8 cellular contexts compared by ENCODE assay signal in genomic region chr6:42453027-42453648, GRCh38. TPM values are rescaled to one million over a fixed set of nuclear protein-coding genes. Genes with fewer than 3 reads are reported as not detected.
A peak's percentile ranks its signal among the peaks of the same experiment; 100 is the strongest.
DNase-seq lines count a peak whose midpoint lies in the region; ATAC-seq and TF ChIP-seq lines count a peak whose summit lies in the region.

No MANE protein-coding gene starts in this region.

- H3K27ac Mint-ChIP-seq in CD14-positive monocyte (peak overlapping the region in 2 of 7 donors; percentile 8 to 13), natural killer cell (peak overlapping the region; percentile 57 to 96)
- peak overlapping the region; percentile 76 to 87 for H3K27ac Mint-ChIP-seq in stimulated activated naive CD8-positive, alpha-beta T cell treated with anti-CD3 and anti-CD28 coated beads, Interleukin-15, amount 100 ng/mL, for 72 hours

- peak overlapping the region; percentile 90 for H3K9ac ChIP-seq in PC-3 (ENCODE audit: low read length)
- H3K9ac ChIP-seq in fibroblast of lung (ENCODE audit: insufficient read depth, low read length) = peak overlapping the region; percentile 62

- peaks cover 11 to 19% (median 14%) of the 10 kb centered on the region in 3 donors for H3K27me3 Mint-ChIP-seq in CD14-positive monocyte (ENCODE audit: low read depth in 3 of 3)
- no peaks in the 10 kb centered on the region for H3K27me3 Mint-ChIP-seq in natural killer cell (ENCODE audit: low read depth in 2 of 2)
- peaks cover 15% of the 10 kb centered on the region for H3K27me3 Mint-ChIP-seq in stimulated activated naive CD8-positive, alpha-beta T cell treated with anti-CD3 and anti-CD28 coated beads, Interleukin-15, amount 100 ng/mL, for 72 hours

- H3K4me3 Mint-ChIP-seq in CD14-positive monocyte (peak overlapping the region; percentile 98 to 100), natural killer cell (peak overlapping the region; percentile 99)
- peak overlapping the region; percentile 91 to 99 for H3K4me3 Mint-ChIP-seq in stimulated activated naive CD8-positive, alpha-beta T cell treated with anti-CD3 and anti-CD28 coated beads, Interleukin-15, amount 100 ng/mL, for 72 hours

- H3K4me1 Mint-ChIP-seq in CD14-positive monocyte = peaks cover 38% of the 10 kb centered on the region
- peaks cover 38 to 45% of the 10 kb centered on the region in 2 donors for H3K4me1 Mint-ChIP-seq in natural killer cell
- H3K4me1 Mint-ChIP-seq in stimulated activated naive CD8-positive, alpha-beta T cell treated with anti-CD3 and anti-CD28 coated beads, Interleukin-15, amount 100 ng/mL, for 72 hours = peaks cover 39% of the 10 kb centered on the region

- intact Hi-C loops in CD14-positive monocyte (cut with micrococcal nuclease) = loop anchor here (5.0 to 10.0 kb wide), 5 partner anchors 36 to 94 kb away; no protein-coding TSS in a partner anchor
- intact Hi-C loops in PC-3 (cut with micrococcal nuclease) = loop anchor here (5.0 kb wide), 2 partner anchors 51 to 94 kb away; no protein-coding TSS in a partner anchor
- intact Hi-C loops in natural killer cell (cut with micrococcal nuclease) = loop anchor here (1.0 kb wide), 1 partner anchor 18 kb away; no protein-coding TSS in a partner anchor

- TF ChIP-seq CTCF in CD14-positive monocyte (IDR thresholded peaks at IDR 0.05) (no peak), PC-3 (conservative IDR thresholded peaks at IDR 0.05; ENCODE audit: low read depth, low read length) (no peak), fibroblast of lung (conservative IDR thresholded peaks at IDR 0.05 in 1 of 2, IDR thresholded peaks at IDR 0.05 in 1 of 2; ENCODE audit: low read depth in 1 of 2, low read length in 2 of 2) (no peak), natural killer cell (IDR thresholded peaks at IDR 0.05) (no peak)

- peaks cover 38% of the 10 kb centered on the region for H3K79me2 ChIP-seq in PC-3 (ENCODE audit: low read length)
- H3K79me2 ChIP-seq in fibroblast of lung (ENCODE audit: control insufficient read depth, insufficient read depth, low read length) = peaks cover 32% of the 10 kb centered on the region

- CTCF ChIA-PET in PC-3 (lab: Charles Lee) = interaction anchor here (0.6 to 1.2 kb wide), 3 partner anchors 9 to 158 kb away, joined by 4 to 8 read pairs (median 6); no protein-coding TSS in a partner anchor

- DNase-seq in CD14-positive monocyte (ENCODE audit: low spot score) (peak; percentile 55), PC-3 (peak; percentile 86), fibroblast of lung (ENCODE audit: low read depth in 2 of 2) (peak; percentile 92 to 94), natural killer cell (peak; percentile 53)
- DNase-seq in activated T-helper 1 cell treated with anti-CD3 and anti-CD28 coated beads, Interleukin-2, amount 50 U/mL, for 16 hours (ENCODE audit: low read depth in 1 of 2, low spot score in 1 of 2) = peak; percentile 48 to 64
- peak; percentile 64 to 77 for DNase-seq in stimulated activated naive CD8-positive, alpha-beta T cell treated with anti-CD3 and anti-CD28 coated beads, Interleukin-15, amount 100 ng/mL, for 72 hours

- H4K20me1 ChIP-seq in PC-3 (ENCODE audit: low read length) (peaks cover 10% of the 10 kb centered on the region), fibroblast of lung (ENCODE audit: control insufficient read depth, extremely low read depth, insufficient read depth, low read length) (no peaks in the 10 kb centered on the region)

- H3K36me3 Mint-ChIP-seq in CD14-positive monocyte = peaks cover 0 to under 1% of the 10 kb centered on the region in 2 donors
- H3K36me3 Mint-ChIP-seq in natural killer cell = no peaks in the 10 kb centered on the region

- no peak for TF ChIP-seq RAD21 in Ishikawa (IDR thresholded peaks at IDR 0.05; ENCODE audit: low read depth)

- H3K4me3 ChIP-seq in PC-3 (ENCODE audit: low read length) = peak overlapping the region; percentile 71
- peak overlapping the region; percentile 74 to 80 (median 76) for H3K4me3 ChIP-seq in fibroblast of lung (replicated peaks in 1 of 4; ENCODE audit: control extremely low read depth in 1 of 4, insufficient read depth in 1 of 4, low read depth in 3 of 4, low read length in 4 of 4)

- no peaks in the 10 kb centered on the region for H3K9me3 ChIP-seq in PC-3 (ENCODE audit: low read length)
- H3K9me3 ChIP-seq in fibroblast of lung (ENCODE audit: control insufficient read depth, insufficient read depth, low read depth, low read length) = no peaks in the 10 kb centered on the region

- H3K27me3 ChIP-seq in PC-3 (ENCODE audit: low read length) (no peaks in the 10 kb centered on the region), fibroblast of lung (ENCODE audit: control insufficient read depth, insufficient read depth, low read length) (no peaks in the 10 kb centered on the region)

- POLR2A ChIA-PET in PC-3 (lab: Charles Lee; ENCODE audit: unreplicated experiment) = interaction anchor here (0.5 to 0.6 kb wide), 2 partner anchors 53 to 86 kb away, joined by 3 to 4 read pairs; no protein-coding TSS in a partner anchor

- ATAC-seq in GM19463 (IDR thresholded peaks at IDR 0.05; ENCODE audit: unreplicated experiment) (peak; percentile 58), PC-3 (peak; percentile 72), natural killer cell (peak; percentile 61 to 75 (median 74))
- peak; percentile 81 for ATAC-seq in stimulated activated naive CD8-positive, alpha-beta T cell treated with anti-CD3 and anti-CD28 coated beads, Interleukin-15, amount 100 ng/mL, for 72 hours

- peak; percentile 37; the same call in 1 of the 2 replicates for TF ChIP-seq EP300 in Ishikawa (IDR thresholded peaks at IDR 0.05; ENCODE audit: borderline replicate concordance)

- H3K36me3 ChIP-seq in PC-3 (ENCODE audit: low read depth, low read length) = no peaks in the 10 kb centered on the region
- no peaks in the 10 kb centered on the region for H3K36me3 ChIP-seq in fibroblast of lung (ENCODE audit: control insufficient read depth, insufficient read depth, low read length)

- H3K9me2 ChIP-seq in PC-3 (replicated peaks; ENCODE audit: low read length) = no peaks in the 10 kb centered on the region

- no TSS peak for BruUV-seq in PC-3 (replicated peaks; lab: Mats Ljungman, UMichigan)

- H3K27ac ChIP-seq in PC-3 (ENCODE audit: low read length) (peak overlapping the region; percentile 83), fibroblast of lung (ENCODE audit: insufficient read depth, low read length) (peak overlapping the region; percentile 77)

- H3F3A ChIP-seq in PC-3 (ENCODE audit: low read length, unreplicated experiment) = no peaks in the 10 kb centered on the region

- peaks cover 0 to 3% (median 0%) of the 10 kb centered on the region in 7 donors for H3K9me3 Mint-ChIP-seq in CD14-positive monocyte
- no peaks in the 10 kb centered on the region for H3K9me3 Mint-ChIP-seq in natural killer cell
- no peaks in the 10 kb centered on the region for H3K9me3 Mint-ChIP-seq in stimulated activated naive CD8-positive, alpha-beta T cell treated with anti-CD3 and anti-CD28 coated beads, Interleukin-15, amount 100 ng/mL, for 72 hours

- H3K4me1 ChIP-seq in PC-3 (ENCODE audit: insufficient read depth, low read length) (peaks cover 19% of the 10 kb centered on the region), fibroblast of lung (ENCODE audit: control insufficient read depth, extremely low read depth, insufficient read depth, low read length) (peaks cover 10% of the 10 kb centered on the region)

- H3K4me2 ChIP-seq in PC-3 (ENCODE audit: low read length) (peak overlapping the region; percentile 95), fibroblast of lung (ENCODE audit: extremely low read depth, insufficient read depth, low read length) (peak overlapping the region; percentile 74)

- H2AFZ ChIP-seq in PC-3 (ENCODE audit: low read length) (peak overlapping the region; percentile 76), fibroblast of lung (ENCODE audit: low read length) (peak overlapping the region; percentile 9)

TF ChIP-seq in Ishikawa, 13 proteins besides CTCF, POLR2A, EP300 and RAD21 (continues in another document):
- peak; percentile 76 for TF ChIP-seq YY1 (IDR thresholded peaks at IDR 0.05; ENCODE audit: low read depth)
- TF ChIP-seq CEBPB (IDR thresholded peaks at IDR 0.05) = no peak
- TF ChIP-seq CREB1 (IDR thresholded peaks at IDR 0.05; ENCODE audit: low read depth) = no peak
- TF ChIP-seq TCF12 (IDR thresholded peaks at IDR 0.05; ENCODE audit: low read depth) = peak; percentile 46; the same call in 1 of the 2 replicates
- TF ChIP-seq NFIC (IDR thresholded peaks at IDR 0.05) = no peak
- TF ChIP-seq FOXM1 (IDR thresholded peaks at IDR 0.05; ENCODE audit: borderline replicate concordance, low read depth) = no peak
- TF ChIP-seq TEAD4 (IDR thresholded peaks at IDR 0.05) = peak; percentile 8; the same call in 1 of the 2 replicates
- peak; percentile 92 for TF ChIP-seq EGR1 (IDR thresholded peaks at IDR 0.05)
- no peak for TF ChIP-seq REST (IDR thresholded peaks at IDR 0.05; ENCODE audit: low read depth)

RNA-seq across cellular contexts. Expression of gene TRERF1, which starts 1.4 kb away (rescaled TPM):
- 1 to 10 TPM in 1 of 2 donors, under 1 TPM in 1; 0.58 to 2.0 TPM for polyA plus RNA-seq in CD14-positive monocyte
- 13.7 and 13.9 TPM in 2 replicates for total RNA-seq in PC-3 (2014; rRNA removed)
- 4.1 and 8.3 TPM in 2 replicates for total RNA-seq in fibroblast of lung
- 6.3 and 8.1 TPM in 2 replicates for polyA plus RNA-seq in fibroblast of lung
- 9.2 and 9.6 TPM in 2 replicates for polyA plus RNA-seq in fibroblast of lung (2012)
- polyA minus RNA-seq in fibroblast of lung (ENCODE audit: low replicate concordance) = 19.2 and 33.8 TPM in 2 replicates
- 10 to 100 TPM; 34.6 to 42.3 (median 38.6) TPM for total RNA-seq in natural killer cell

Comparison
In these comparisons a context has a peak if more than half of its experiments do, and no peak if none do; other contexts are left out.
1. Peak in every context shown above with its lines: DNase-seq, ATAC-seq, H3K4me3 ChIP-seq and H3K27ac ChIP-seq.